Comparison of ENCODE assay signal across 1 cellular context in genomic region chr9:38127271-38127839, GRCh38.
A peak's percentile ranks its signal among the peaks of the same experiment; 100 is the strongest.
TF ChIP-seq lines count a peak whose summit lies in the region.

No MANE protein-coding gene starts in this region.

TF ChIP-seq in K562, 482 proteins besides CTCF, POLR2A, EP300 and RAD21 (continued from another document):
- TF ChIP-seq MYBL2 (IDR thresholded peaks at IDR 0.05; ENCODE audit: low read depth) (0 out of 2 replicates have a peak, but pooled peaks have one; percentile 13), MYBL2 (CRISPR knock-in tag; IDR thresholded peaks at IDR 0.05; ENCODE audit: borderline replicate concordance) (no peak), KDM4B (IDR thresholded peaks at IDR 0.05; ENCODE audit: borderline replicate concordance in 2 of 2, low read depth in 1 of 2) (no peak), FOXP4 (CRISPR knock-in tag; IDR thresholded peaks at IDR 0.05; ENCODE audit: borderline replicate concordance) (no peak), KDM1A (IDR thresholded peaks at IDR 0.05) (peak in 1 of 2 experiments; percentile 32; a peak in 1 of 4 replicates), ZNF282 (CRISPR knock-in tag; IDR thresholded peaks at IDR 0.05) (no peak), ZHX1 (conservative IDR thresholded peaks at IDR 0.05; ENCODE audit: low read length) (no peak), ZBTB2 (IDR thresholded peaks at IDR 0.05) (no peak), IRF1 (CRISPR knock-in tag; IDR thresholded peaks at IDR 0.05; ENCODE audit: borderline replicate concordance) (no peak), ELF4 (CRISPR knock-in tag; IDR thresholded peaks at IDR 0.05) (0 out of 2 replicates have a peak, but pooled peaks have one; percentile 8), SNIP1 (IDR thresholded peaks at IDR 0.05; ENCODE audit: low read depth) (0 out of 2 replicates have a peak, but pooled peaks have one; percentile 48), MLLT1 (IDR thresholded peaks at IDR 0.05) (peak in 1 of 2 experiments; percentile 42; a peak in 1 of 4 replicates), ZNF174 (CRISPR knock-in tag; IDR thresholded peaks at IDR 0.05) (no peak), ZNF12 (CRISPR knock-in tag; IDR thresholded peaks at IDR 0.05) (no peak), ATF3 (IDR thresholded peaks at IDR 0.05) (peak; percentile 47; the same call in 1 of the 2 replicates), ATF3 (CRISPR knock-in tag; conservative IDR thresholded peaks at IDR 0.05) (no peak)
TF ChIP-seq in K562: peak in this region for 9.
